Comparison of ENCODE assay signal across 1 cellular context in the genomic region with DNA sequence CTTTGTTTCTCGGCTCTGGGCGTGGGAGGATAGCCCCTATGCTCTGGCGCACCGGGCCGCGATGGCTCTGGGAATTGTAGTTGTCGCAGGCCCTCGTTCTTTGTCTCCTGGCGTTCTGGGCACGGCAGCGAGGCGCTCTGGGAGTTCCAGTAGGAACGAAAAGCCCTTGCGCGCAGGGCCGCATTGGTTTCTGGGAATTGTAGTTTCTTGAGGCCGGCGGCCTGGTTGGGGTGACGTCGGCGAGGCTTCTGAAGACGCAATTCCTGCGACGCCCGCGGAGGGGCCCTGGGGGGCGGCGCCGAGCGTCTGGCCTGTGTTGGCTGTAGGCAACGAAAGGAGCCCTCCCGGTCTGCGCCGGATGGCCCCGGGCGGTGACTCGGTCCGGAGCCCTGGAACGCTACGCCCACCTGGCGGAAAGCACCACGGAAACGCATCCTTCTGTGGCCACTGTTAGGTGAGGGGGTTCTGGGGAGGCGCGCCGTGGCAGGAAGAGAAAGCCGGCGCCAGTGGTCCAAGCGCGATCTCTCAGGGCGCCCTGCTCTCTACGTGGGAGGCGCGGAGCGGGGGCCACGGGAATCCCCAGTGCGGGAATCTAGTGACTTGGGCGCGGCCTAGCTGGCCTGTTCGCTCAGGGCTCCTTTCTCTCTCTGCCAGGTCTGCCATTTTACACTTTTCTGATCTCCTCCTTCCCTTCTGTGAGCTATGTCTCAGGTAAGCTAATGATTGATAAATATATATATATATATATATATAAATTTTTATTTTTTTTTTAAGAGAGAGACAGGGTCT.
A peak's percentile ranks its signal among the peaks of the same experiment; 100 is the strongest.
TF ChIP-seq lines count a peak whose summit lies in the region.

A gene (plus strand): TSS at position 305 of the 789 bp plus-strand sequence. CDS start 398 bp downstream, at position 703.

TF ChIP-seq in HepG2, 621 proteins besides CTCF, POLR2A, EP300 and RAD21 (continued from another document and continues in another):
- TF ChIP-seq, protein P1, sequence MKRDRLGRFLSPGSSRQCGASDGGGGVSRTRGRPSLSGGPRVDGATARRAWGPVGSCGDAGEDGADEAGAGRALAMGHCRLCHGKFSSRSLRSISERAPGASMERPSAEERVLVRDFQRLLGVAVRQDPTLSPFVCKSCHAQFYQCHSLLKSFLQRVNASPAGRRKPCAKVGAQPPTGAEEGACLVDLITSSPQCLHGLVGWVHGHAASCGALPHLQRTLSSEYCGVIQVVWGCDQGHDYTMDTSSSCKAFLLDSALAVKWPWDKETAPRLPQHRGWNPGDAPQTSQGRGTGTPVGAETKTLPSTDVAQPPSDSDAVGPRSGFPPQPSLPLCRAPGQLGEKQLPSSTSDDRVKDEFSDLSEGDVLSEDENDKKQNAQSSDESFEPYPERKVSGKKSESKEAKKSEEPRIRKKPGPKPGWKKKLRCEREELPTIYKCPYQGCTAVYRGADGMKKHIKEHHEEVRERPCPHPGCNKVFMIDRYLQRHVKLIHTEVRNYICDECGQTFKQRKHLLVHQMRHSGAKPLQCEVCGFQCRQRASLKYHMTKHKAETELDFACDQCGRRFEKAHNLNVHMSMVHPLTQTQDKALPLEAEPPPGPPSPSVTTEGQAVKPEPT (CRISPR knock-in tag; IDR thresholded peaks at IDR 0.05; ENCODE audit: low read depth), result peak; percentile 25; the same call in 1 of the 2 replicates
- 0 out of 2 replicates have a peak, but pooled peaks have one; percentile 5 for TF ChIP-seq ZNF234 (CRISPR knock-in tag; conservative IDR thresholded peaks at IDR 0.05)
- 0 out of 2 replicates have a peak, but pooled peaks have one; percentile 52 for TF ChIP-seq ZSCAN21 (CRISPR knock-in tag; IDR thresholded peaks at IDR 0.05; ENCODE audit: borderline replicate concordance)
- TF ChIP-seq ZBTB7B (CRISPR knock-in tag; IDR thresholded peaks at IDR 0.05), result peak; percentile 85
- TF ChIP-seq, protein P2, sequence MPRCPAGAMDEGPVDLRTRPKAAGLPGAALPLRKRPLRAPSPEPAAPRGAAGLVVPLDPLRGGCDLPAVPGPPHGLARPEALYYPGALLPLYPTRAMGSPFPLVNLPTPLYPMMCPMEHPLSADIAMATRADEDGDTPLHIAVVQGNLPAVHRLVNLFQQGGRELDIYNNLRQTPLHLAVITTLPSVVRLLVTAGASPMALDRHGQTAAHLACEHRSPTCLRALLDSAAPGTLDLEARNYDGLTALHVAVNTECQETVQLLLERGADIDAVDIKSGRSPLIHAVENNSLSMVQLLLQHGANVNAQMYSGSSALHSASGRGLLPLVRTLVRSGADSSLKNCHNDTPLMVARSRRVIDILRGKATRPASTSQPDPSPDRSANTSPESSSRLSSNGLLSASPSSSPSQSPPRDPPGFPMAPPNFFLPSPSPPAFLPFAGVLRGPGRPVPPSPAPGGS (CRISPR knock-in tag; IDR thresholded peaks at IDR 0.05), result peak; percentile 20; the same call in 1 of the 2 replicates
- TF ChIP-seq, protein P3, sequence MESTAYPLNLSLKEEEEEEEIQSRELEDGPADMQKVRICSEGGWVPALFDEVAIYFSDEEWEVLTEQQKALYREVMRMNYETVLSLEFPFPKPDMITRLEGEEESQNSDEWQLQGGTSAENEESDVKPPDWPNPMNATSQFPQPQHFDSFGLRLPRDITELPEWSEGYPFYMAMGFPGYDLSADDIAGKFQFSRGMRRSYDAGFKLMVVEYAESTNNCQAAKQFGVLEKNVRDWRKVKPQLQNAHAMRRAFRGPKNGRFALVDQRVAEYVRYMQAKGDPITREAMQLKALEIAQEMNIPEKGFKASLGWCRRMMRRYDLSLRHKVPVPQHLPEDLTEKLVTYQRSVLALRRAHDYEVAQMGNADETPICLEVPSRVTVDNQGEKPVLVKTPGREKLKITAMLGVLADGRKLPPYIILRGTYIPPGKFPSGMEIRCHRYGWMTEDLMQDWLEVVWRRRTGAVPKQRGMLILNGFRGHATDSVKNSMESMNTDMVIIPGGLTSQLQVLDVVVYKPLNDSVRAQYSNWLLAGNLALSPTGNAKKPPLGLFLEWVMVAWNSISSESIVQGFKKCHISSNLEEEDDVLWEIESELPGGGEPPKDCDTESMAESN (CRISPR knock-in tag; conservative IDR thresholded peaks at IDR 0.05), result no peak; the same call in 1 of the 2 replicates
- 0 out of 2 replicates have a peak, but pooled peaks have one; percentile 40 for TF ChIP-seq REL (CRISPR knock-in tag; conservative IDR thresholded peaks at IDR 0.05)
- no peak for TF ChIP-seq JUND (CRISPR knock-in tag; IDR thresholded peaks at IDR 0.05)
- TF ChIP-seq, protein P4, sequence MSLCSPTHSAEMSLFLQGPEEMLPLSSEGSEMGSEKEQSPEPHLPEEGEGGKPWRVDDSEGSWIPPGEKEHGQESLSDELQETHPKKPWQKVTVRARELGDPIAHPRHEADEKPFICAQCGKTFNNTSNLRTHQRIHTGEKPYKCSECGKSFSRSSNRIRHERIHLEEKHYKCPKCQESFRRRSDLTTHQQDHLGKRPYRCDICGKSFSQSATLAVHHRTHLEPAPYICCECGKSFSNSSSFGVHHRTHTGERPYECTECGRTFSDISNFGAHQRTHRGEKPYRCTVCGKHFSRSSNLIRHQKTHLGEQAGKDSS (CRISPR knock-in tag; IDR thresholded peaks at IDR 0.05; ENCODE audit: borderline replicate concordance, low read depth), result peak; percentile 52; the same call in 1 of the 2 replicates
- TF ChIP-seq FOXJ3 (CRISPR knock-in tag; IDR thresholded peaks at IDR 0.05; ENCODE audit: borderline replicate concordance), result peak; percentile 10; the same call in 1 of the 2 replicates
- peak; percentile 26; the same call in 1 of the 2 replicates for TF ChIP-seq HIVEP1 (CRISPR knock-in tag; IDR thresholded peaks at IDR 0.05)
- TF ChIP-seq, protein P5, sequence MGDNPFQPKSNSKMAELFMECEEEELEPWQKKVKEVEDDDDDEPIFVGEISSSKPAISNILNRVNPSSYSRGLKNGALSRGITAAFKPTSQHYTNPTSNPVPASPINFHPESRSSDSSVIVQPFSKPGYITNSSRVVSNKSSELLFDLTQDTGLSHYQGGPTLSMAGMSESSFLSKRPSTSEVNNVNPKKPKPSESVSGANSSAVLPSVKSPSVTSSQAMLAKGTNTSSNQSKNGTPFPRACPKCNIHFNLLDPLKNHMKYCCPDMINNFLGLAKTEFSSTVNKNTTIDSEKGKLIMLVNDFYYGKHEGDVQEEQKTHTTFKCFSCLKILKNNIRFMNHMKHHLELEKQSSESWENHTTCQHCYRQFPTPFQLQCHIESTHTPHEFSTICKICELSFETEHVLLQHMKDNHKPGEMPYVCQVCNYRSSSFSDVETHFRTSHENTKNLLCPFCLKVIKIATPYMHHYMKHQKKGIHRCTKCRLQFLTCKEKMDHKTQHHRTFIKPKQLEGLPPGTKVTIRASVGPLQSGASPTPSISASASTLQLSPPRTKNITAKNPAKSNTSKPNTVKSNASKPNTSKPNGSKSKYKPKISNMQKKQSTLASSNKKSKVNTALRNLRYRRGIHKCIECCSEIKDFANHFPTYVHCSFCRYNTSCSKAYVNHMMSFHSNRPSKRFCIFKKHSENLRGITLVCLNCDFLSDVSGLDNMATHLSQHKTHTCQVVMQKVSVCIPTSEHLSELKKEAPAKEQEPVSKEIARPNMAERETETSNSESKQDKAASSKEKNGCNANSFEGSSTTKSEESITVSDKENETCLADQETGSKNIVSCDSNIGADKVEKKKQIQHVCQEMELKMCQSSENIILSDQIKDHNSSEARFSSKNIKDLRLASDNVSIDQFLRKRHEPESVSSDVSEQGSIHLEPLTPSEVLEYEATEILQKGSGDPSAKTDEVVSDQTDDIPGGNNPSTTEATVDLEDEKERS (CRISPR knock-in tag; IDR thresholded peaks at IDR 0.05), result peak; percentile 81
- TF ChIP-seq RAD51 (IDR thresholded peaks at IDR 0.05; ENCODE audit: borderline replicate concordance), result no peak
- TF ChIP-seq, protein P6, sequence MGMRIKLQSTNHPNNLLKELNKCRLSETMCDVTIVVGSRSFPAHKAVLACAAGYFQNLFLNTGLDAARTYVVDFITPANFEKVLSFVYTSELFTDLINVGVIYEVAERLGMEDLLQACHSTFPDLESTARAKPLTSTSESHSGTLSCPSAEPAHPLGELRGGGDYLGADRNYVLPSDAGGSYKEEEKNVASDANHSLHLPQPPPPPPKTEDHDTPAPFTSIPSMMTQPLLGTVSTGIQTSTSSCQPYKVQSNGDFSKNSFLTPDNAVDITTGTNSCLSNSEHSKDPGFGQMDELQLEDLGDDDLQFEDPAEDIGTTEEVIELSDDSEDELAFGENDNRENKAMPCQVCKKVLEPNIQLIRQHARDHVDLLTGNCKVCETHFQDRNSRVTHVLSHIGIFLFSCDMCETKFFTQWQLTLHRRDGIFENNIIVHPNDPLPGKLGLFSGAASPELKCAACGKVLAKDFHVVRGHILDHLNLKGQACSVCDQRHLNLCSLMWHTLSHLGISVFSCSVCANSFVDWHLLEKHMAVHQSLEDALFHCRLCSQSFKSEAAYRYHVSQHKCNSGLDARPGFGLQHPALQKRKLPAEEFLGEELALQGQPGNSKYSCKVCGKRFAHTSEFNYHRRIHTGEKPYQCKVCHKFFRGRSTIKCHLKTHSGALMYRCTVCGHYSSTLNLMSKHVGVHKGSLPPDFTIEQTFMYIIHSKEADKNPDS (CRISPR knock-in tag; IDR thresholded peaks at IDR 0.05), result 0 out of 2 replicates have a peak, but pooled peaks have one; percentile 58
- TF ChIP-seq SP2 (CRISPR knock-in tag; IDR thresholded peaks at IDR 0.05), result no peak; the same call in 1 of the 2 replicates
- TF ChIP-seq, protein P7, sequence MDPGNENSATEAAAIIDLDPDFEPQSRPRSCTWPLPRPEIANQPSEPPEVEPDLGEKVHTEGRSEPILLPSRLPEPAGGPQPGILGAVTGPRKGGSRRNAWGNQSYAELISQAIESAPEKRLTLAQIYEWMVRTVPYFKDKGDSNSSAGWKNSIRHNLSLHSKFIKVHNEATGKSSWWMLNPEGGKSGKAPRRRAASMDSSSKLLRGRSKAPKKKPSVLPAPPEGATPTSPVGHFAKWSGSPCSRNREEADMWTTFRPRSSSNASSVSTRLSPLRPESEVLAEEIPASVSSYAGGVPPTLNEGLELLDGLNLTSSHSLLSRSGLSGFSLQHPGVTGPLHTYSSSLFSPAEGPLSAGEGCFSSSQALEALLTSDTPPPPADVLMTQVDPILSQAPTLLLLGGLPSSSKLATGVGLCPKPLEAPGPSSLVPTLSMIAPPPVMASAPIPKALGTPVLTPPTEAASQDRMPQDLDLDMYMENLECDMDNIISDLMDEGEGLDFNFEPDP (CRISPR knock-in tag; conservative IDR thresholded peaks at IDR 0.05), result 0 out of 2 replicates have a peak, but pooled peaks have one; percentile 81
- TF ChIP-seq HCFC1 (IDR thresholded peaks at IDR 0.05; ENCODE audit: low read depth, low read length), result peak; percentile 87
- TF ChIP-seq STAG1 (CRISPR knock-in tag; IDR thresholded peaks at IDR 0.05), result peak; percentile 32
- peak; percentile 68; the same call in 1 of the 2 replicates for TF ChIP-seq ZNF232 (CRISPR knock-in tag; IDR thresholded peaks at IDR 0.05; ENCODE audit: borderline replicate concordance)
- 0 out of 2 replicates have a peak, but pooled peaks have one; percentile 74 for TF ChIP-seq ZNF224 (CRISPR knock-in tag; IDR thresholded peaks at IDR 0.05)
- TF ChIP-seq, protein P8, sequence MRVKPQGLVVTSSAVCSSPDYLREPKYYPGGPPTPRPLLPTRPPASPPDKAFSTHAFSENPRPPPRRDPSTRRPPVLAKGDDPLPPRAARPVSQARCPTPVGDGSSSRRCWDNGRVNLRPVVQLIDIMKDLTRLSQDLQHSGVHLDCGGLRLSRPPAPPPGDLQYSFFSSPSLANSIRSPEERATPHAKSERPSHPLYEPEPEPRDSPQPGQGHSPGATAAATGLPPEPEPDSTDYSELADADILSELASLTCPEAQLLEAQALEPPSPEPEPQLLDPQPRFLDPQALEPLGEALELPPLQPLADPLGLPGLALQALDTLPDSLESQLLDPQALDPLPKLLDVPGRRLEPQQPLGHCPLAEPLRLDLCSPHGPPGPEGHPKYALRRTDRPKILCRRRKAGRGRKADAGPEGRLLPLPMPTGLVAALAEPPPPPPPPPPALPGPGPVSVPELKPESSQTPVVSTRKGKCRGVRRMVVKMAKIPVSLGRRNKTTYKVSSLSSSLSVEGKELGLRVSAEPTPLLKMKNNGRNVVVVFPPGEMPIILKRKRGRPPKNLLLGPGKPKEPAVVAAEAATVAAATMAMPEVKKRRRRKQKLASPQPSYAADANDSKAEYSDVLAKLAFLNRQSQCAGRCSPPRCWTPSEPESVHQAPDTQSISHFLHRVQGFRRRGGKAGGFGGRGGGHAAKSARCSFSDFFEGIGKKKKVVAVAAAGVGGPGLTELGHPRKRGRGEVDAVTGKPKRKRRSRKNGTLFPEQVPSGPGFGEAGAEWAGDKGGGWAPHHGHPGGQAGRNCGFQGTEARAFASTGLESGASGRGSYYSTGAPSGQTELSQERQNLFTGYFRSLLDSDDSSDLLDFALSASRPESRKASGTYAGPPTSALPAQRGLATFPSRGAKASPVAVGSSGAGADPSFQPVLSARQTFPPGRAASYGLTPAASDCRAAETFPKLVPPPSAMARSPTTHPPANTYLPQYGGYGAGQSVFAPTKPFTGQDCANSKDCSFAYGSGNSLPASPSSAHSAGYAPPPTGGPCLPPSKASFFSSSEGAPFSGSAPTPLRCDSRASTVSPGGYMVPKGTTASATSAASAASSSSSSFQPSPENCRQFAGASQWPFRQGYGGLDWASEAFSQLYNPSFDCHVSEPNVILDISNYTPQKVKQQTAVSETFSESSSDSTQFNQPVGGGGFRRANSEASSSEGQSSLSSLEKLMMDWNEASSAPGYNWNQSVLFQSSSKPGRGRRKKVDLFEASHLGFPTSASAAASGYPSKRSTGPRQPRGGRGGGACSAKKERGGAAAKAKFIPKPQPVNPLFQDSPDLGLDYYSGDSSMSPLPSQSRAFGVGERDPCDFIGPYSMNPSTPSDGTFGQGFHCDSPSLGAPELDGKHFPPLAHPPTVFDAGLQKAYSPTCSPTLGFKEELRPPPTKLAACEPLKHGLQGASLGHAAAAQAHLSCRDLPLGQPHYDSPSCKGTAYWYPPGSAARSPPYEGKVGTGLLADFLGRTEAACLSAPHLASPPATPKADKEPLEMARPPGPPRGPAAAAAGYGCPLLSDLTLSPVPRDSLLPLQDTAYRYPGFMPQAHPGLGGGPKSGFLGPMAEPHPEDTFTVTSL (CRISPR knock-in tag; IDR thresholded peaks at IDR 0.05; ENCODE audit: borderline replicate concordance), result peak; percentile 3; the same call in 1 of the 2 replicates
- TF ChIP-seq, protein P9, sequence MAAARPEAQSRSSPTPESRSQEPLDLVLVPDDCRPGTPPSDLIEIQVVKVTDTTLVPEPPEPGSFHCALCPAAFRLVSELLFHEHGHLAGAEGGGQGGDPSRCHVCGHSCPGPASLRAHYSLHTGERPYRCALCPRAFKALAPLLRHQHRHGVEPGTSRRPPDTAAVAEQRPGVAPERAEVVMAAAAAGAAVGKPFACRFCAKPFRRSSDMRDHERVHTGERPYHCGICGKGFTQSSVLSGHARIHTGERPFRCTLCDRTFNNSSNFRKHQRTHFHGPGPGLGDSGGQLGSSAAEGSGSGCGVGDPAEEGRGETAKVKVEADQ (CRISPR knock-in tag; IDR thresholded peaks at IDR 0.05; ENCODE audit: borderline replicate concordance), result peak; percentile 77
